8 cellular contexts compared by ENCODE assay signal in genomic region chr19:1409204-1410005, GRCh38. TPM values are rescaled to one million over a fixed set of nuclear protein-coding genes. Genes with fewer than 3 reads are reported as not detected.
DNase-seq lines count a peak whose midpoint lies in the region; ATAC-seq and TF ChIP-seq lines count a peak whose summit lies in the region.

No MANE protein-coding gene starts in this region.

- H3K4me3 ChIP-seq in ACC112 (ENCODE audit: low read depth, low read length) (peak overlapping the region; percentile 96), choroid plexus epithelial cell (ENCODE audit: low read depth, low read length) (peak overlapping the region; percentile 81)
- peak overlapping the region; percentile 82 for H3K4me3 ChIP-seq in Jurkat, Clone E6-1 (ENCODE audit: low read length)

- H3K4me3 Mint-ChIP-seq in naive B cell, result peak overlapping the region; percentile 84 to 97 (median 90)

- H3K27ac ChIP-seq in ACC112 (ENCODE audit: low read depth, low read length), result peak overlapping the region; percentile 88

- peaks cover 66% of the 10 kb centered on the region for H3K79me2 ChIP-seq in ACC112 (ENCODE audit: control insufficient read depth, insufficient read depth, low read length, unreplicated experiment)

- H3K4me1 Mint-ChIP-seq in naive B cell, result peaks cover 43 to 59% (median 56%) of the 10 kb centered on the region in 3 donors

- H3K4me1 ChIP-seq in ACC112 (ENCODE audit: control insufficient read depth, insufficient read depth, low read length, unreplicated experiment), result peaks cover 28% of the 10 kb centered on the region

- H3K9me3 Mint-ChIP-seq in naive B cell, result no peaks in the 10 kb centered on the region

- H3K27me3 Mint-ChIP-seq in naive B cell, result no peaks in the 10 kb centered on the region

- no peak for TF ChIP-seq CTCF in choroid plexus epithelial cell (conservative IDR thresholded peaks at IDR 0.05; ENCODE audit: low read depth, low read length)

- DNase-seq in Jurkat, Clone E6-1 (ENCODE audit: low read depth, low spot score), result no peak
- no peak for DNase-seq in choroid plexus epithelial cell (ENCODE audit: low read depth)
- DNase-seq in naive B cell, result no peak
- DNase-seq in activated gamma-delta T cell treated with Interleukin-2 at 50 U/mL for 16 hours, result no peak
- no peak for DNase-seq in 8988T
- no peak for DNase-seq in mesenteric fat pad (ENCODE audit: low spot score)

- no peaks in the 10 kb centered on the region for H3K27me3 ChIP-seq in ACC112 (ENCODE audit: insufficient read depth, low read length)

- ATAC-seq in naive B cell (ENCODE audit: low read depth in 2 of 2), result no peak
- ATAC-seq in HG02938 (IDR thresholded peaks at IDR 0.05; ENCODE audit: unreplicated experiment), result no peak

- no peak overlapping the region for H2AFZ ChIP-seq in ACC112 (ENCODE audit: low read length, unreplicated experiment)

- no peaks in the 10 kb centered on the region for H3K36me3 ChIP-seq in ACC112 (ENCODE audit: insufficient read depth, low read length)

- no peaks in the 10 kb centered on the region for H3K36me3 Mint-ChIP-seq in naive B cell

- H3K27ac Mint-ChIP-seq in naive B cell, result peak overlapping the region in 3 of 6 donors; percentile 56 to 95 (median 90)

RNA-seq across cellular contexts. Expression of gene DAZAP1, which starts 2.0 kb away (rescaled TPM):
- 264 TPM for polyA plus RNA-seq in Jurkat, Clone E6-1 (2012; ENCODE audit: insufficient read depth, insufficient read length)
- 1 to 10 TPM; 3.6 to 7.5 (median 6.2) TPM for polyA plus RNA-seq in naive B cell (ENCODE audit: low read depth in 6 of 6)
- 110 TPM for total RNA-seq in mesenteric fat pad

RNA-seq across cellular contexts. Expression of gene GAMT, which starts 8.1 kb away (rescaled TPM):
- 97.7 TPM for polyA plus RNA-seq in Jurkat, Clone E6-1 (2012; ENCODE audit: insufficient read depth, insufficient read length)
- 10 to 100 TPM; 14.4 to 24.6 (median 15.7) TPM for polyA plus RNA-seq in naive B cell (ENCODE audit: low read depth in 6 of 6)
- total RNA-seq in mesenteric fat pad, result 8.4 TPM

RNA-seq across cellular contexts. Expression of gene NDUFS7, which starts 25.7 kb away (rescaled TPM):
- polyA plus RNA-seq in Jurkat, Clone E6-1 (2012; ENCODE audit: insufficient read depth, insufficient read length), result 125 TPM
- 100 to 1,000 TPM; 201 to 230 (median 209) TPM for polyA plus RNA-seq in naive B cell (ENCODE audit: low read depth in 6 of 6)
- 75.3 TPM for total RNA-seq in mesenteric fat pad

RNA-seq across cellular contexts. Expression of gene RPS15, which starts 28.8 kb away (rescaled TPM):
- polyA plus RNA-seq in Jurkat, Clone E6-1 (2012; ENCODE audit: insufficient read depth, insufficient read length), result 3,463 TPM
- 1,000 to 10,000 TPM; 2,496 to 3,315 (median 3,022) TPM for polyA plus RNA-seq in naive B cell (ENCODE audit: low read depth in 6 of 6)
- total RNA-seq in mesenteric fat pad, result 909 TPM

RNA-seq across cellular contexts. Expression of gene APC2, which starts 40.5 kb away (rescaled TPM):
- 0.39 TPM for polyA plus RNA-seq in Jurkat, Clone E6-1 (2012; ENCODE audit: insufficient read depth, insufficient read length)
- polyA plus RNA-seq in naive B cell (ENCODE audit: low read depth in 6 of 6), result under 1 TPM in 1 of 6 donors, not detected in 5; 0.03 TPM
- total RNA-seq in mesenteric fat pad, result 0.10 TPM
